8 cellular contexts compared by ENCODE assay signal in the genomic region with DNA sequence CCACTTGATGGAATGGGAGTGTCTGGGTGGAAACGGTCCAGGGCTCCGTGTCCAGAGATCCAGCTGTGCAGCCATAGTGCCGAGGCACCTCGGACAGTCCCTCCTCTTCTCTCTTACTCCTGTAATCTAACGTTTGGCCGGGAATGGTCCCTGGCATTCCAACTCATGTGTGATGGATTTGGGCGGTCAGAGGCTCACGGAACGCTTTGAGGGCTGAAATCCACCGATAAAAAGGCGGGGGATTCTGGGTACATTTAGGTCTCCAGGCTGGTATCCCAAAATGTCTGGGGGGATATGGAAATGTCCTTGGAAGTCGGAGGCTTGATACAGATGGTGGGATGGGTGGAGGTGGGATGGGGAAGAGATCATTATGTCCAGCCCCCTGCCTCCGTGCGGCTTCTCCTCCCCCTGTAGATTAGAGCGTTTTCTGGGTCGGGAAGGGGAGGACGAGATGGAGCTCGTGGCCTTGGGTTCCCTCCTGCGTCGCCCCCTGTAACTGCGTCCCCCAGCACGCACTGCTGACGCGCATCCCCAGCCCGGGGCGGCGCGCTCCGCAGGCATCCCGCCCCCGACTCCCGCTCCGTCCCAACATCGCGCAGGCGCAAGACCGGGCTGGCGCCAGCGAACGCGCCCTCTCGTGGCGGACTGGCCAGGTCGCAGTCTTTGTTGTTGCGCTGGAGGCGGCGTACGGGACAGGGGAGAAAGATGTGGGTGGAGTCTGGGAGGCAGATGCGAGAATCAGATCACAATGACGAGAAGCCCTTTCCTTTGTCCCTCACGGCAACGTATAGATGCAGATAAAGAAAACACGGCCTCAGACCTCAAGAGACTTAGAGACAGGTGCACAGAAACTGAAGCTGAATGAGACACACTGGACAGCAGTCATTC. TPM values are rescaled to one million over a fixed set of nuclear protein-coding genes. Genes with fewer than 3 reads are reported as not detected.
A peak's percentile ranks its signal among the peaks of the same experiment; 100 is the strongest.
DNase-seq lines count a peak whose midpoint lies in the region; ATAC-seq and FAIRE-seq lines count a peak whose summit lies in the region.

No MANE protein-coding gene starts in this region.

- DNase-seq in CMK (ENCODE audit: low read depth) (peak; percentile 90), HTR-8/SVneo (ENCODE audit: insufficient read length, low spot score) (peak; percentile 100), mesenteric fat pad (ENCODE audit: low spot score) (peak; percentile 98)
- peak; percentile 89 for DNase-seq in NK-92 treated with Interleukin-12 subunit alpha and Interleukin-12 subunit beta, amount 100 ng/mL, for 24 hours (lab: John Stamatoyannopoulos, UW)
- peak; percentile 99 for DNase-seq in activated CD8-positive, alpha-beta memory T cell treated with anti-CD3 and anti-CD28 coated beads for 24 hours
- peak; percentile 91 to 95 (median 93) for DNase-seq in effector memory CD8-positive, alpha-beta T cell
- peak; percentile 93 for DNase-seq in stimulated activated CD8-positive, alpha-beta memory T cell treated with anti-CD3 and anti-CD28 coated beads, Interleukin-12 subunit alpha, Interleukin-12 subunit beta, amount 100 ng/mL, for 4 hours (ENCODE audit: low read depth)

- peaks cover 14 to 23% of the 10 kb centered on the region in 2 donors for H3K4me1 Mint-ChIP-seq in effector memory CD8-positive, alpha-beta T cell (ENCODE audit: low read depth in 2 of 2)

- no peaks in the 10 kb centered on the region for H3K27me3 Mint-ChIP-seq in effector memory CD8-positive, alpha-beta T cell

- H3K9me3 Mint-ChIP-seq in effector memory CD8-positive, alpha-beta T cell, result no peaks in the 10 kb centered on the region

- H3K27ac Mint-ChIP-seq in effector memory CD8-positive, alpha-beta T cell, result peak overlapping the region; percentile 65 to 72

- peak; percentile 100 for FAIRE-seq in HTR-8/SVneo (lab: Jason Lieb, UNC)

- ATAC-seq in GM19463 (IDR thresholded peaks at IDR 0.05; ENCODE audit: unreplicated experiment), result peak; percentile 83
- peak; percentile 96 for ATAC-seq in effector memory CD8-positive, alpha-beta T cell (replicated peaks)

- H3K4me3 Mint-ChIP-seq in effector memory CD8-positive, alpha-beta T cell, result peak overlapping the region; percentile 53 to 74

- H3K36me3 Mint-ChIP-seq in effector memory CD8-positive, alpha-beta T cell (ENCODE audit: insufficient read depth), result no peaks in the 10 kb centered on the region

RNA-seq across cellular contexts. Expression of a gene that starts 4.5 kb away (rescaled TPM):
- total RNA-seq in mesenteric fat pad, result 0.32 TPM

RNA-seq across cellular contexts. Expression of a gene that starts 10.8 kb away (rescaled TPM):
- 56.5 TPM for total RNA-seq in mesenteric fat pad

RNA-seq across cellular contexts. Expression of a gene that starts 31.3 kb away (rescaled TPM):
- total RNA-seq in mesenteric fat pad, result 1.4 TPM

RNA-seq across cellular contexts. Expression of a gene that starts 40.2 kb away (rescaled TPM):
- total RNA-seq in mesenteric fat pad, result 309 TPM

Comparison
In these comparisons a context has a peak if more than half of its experiments do, and no peak if none do; other contexts are left out.
1. Peak in every context shown above with its lines: DNase-seq and ATAC-seq.